In genomic region chr3:52495096-52495495, GRCh38 we compare ENCODE assay signal across 8 cellular contexts. TPM values are rescaled to one million over a fixed set of nuclear protein-coding genes. Genes with fewer than 3 reads are reported as not detected.
DNase-seq lines count a peak whose midpoint lies in the region; ATAC-seq and TF ChIP-seq lines count a peak whose summit lies in the region.

TSS of gene STAB1 (plus strand) at chr3:52495338. CDS start at chr3:52495414, 76 bp downstream.

- peaks cover 6% of the 10 kb centered on the region for H3K4me1 ChIP-seq in neural progenitor cell

- no peak for ATAC-seq in stimulated activated naive CD8-positive, alpha-beta T cell treated with anti-CD3 and anti-CD28 coated beads, Interleukin-15, amount 100 ng/mL, for 72 hours
- ATAC-seq in stimulated activated naive CD8-positive, alpha-beta T cell treated with anti-CD3 and anti-CD28 coated beads, Interleukin-15, Interleukin-2, amounts not matched to agents 100 U/mL and 50 U/mL, for 24 hours: no peak
- ATAC-seq in left cardiac atrium (peak; percentile 50 to 64), HG03460 (IDR thresholded peaks at IDR 0.05; ENCODE audit: unreplicated experiment) (no peak), HG03025 (IDR thresholded peaks at IDR 0.05; ENCODE audit: low FRiP score, unreplicated experiment) (no peak)
- ATAC-seq in activated CD8-positive, alpha-beta T cell treated with anti-CD3 and anti-CD28 coated beads for 36 hours: no peak

- peaks cover 7% of the 10 kb centered on the region for H3F3A ChIP-seq in neural progenitor cell (ENCODE audit: low read depth)

- H3K27ac Mint-ChIP-seq in stimulated activated naive CD8-positive, alpha-beta T cell treated with anti-CD3 and anti-CD28 coated beads, Interleukin-15, amount 100 ng/mL, for 72 hours: peak within 1 kb of the TSS; percentile 20 to 85
- H3K27ac Mint-ChIP-seq in neural progenitor cell: no peak within 1 kb of the TSS
- H3K27ac Mint-ChIP-seq in activated CD8-positive, alpha-beta T cell treated with anti-CD3 and anti-CD28 coated beads for 36 hours: no peak within 1 kb of the TSS

- H3K4me3 Mint-ChIP-seq in stimulated activated naive CD8-positive, alpha-beta T cell treated with anti-CD3 and anti-CD28 coated beads, Interleukin-15, amount 100 ng/mL, for 72 hours: no peak within 1 kb of the TSS
- H3K4me3 Mint-ChIP-seq in neural progenitor cell: peak within 1 kb of the TSS; percentile 11
- H3K4me3 Mint-ChIP-seq in activated CD8-positive, alpha-beta T cell treated with anti-CD3 and anti-CD28 coated beads for 36 hours: no peak within 1 kb of the TSS

- H3K79me2 ChIP-seq in neural progenitor cell (ENCODE audit: low read depth): no peaks in the 10 kb centered on the region

- H3K4me1 Mint-ChIP-seq in stimulated activated naive CD8-positive, alpha-beta T cell treated with anti-CD3 and anti-CD28 coated beads, Interleukin-15, amount 100 ng/mL, for 72 hours: peaks cover 22% of the 10 kb centered on the region
- peaks cover 10% of the 10 kb centered on the region for H3K4me1 Mint-ChIP-seq in neural progenitor cell
- H3K4me1 Mint-ChIP-seq in activated CD8-positive, alpha-beta T cell treated with anti-CD3 and anti-CD28 coated beads for 36 hours (ENCODE audit: low read depth): no peaks in the 10 kb centered on the region

- DNase-seq in stimulated activated naive CD8-positive, alpha-beta T cell treated with anti-CD3 and anti-CD28 coated beads, Interleukin-15, amount 100 ng/mL, for 72 hours: no peak
- DNase-seq in stimulated activated naive CD8-positive, alpha-beta T cell treated with anti-CD3 and anti-CD28 coated beads, Interleukin-15, Interleukin-2, amounts not matched to agents 100 U/mL and 50 U/mL, for 24 hours: no peak
- DNase-seq in left cardiac atrium (peak; percentile 88), neural progenitor cell (ENCODE audit: low spot score) (no peak)
- DNase-seq in stimulated activated CD4-positive, alpha-beta T cell treated with anti-CD3 and anti-CD28 coated beads, Interleukin-1b, Interleukin-23, amount 100 ng/mL, for 48 hours: no peak
- no peak for DNase-seq in activated CD8-positive, alpha-beta T cell treated with anti-CD3 and anti-CD28 coated beads for 36 hours

- H3K4me3 ChIP-seq in neural progenitor cell: no peak within 1 kb of the TSS

- H3K36me3 Mint-ChIP-seq in neural progenitor cell: peaks cover 8% of the 10 kb centered on the region
- H3K36me3 Mint-ChIP-seq in activated CD8-positive, alpha-beta T cell treated with anti-CD3 and anti-CD28 coated beads for 36 hours (ENCODE audit: low read depth): peaks cover 8% of the 10 kb centered on the region

- H3K27ac ChIP-seq in neural progenitor cell: peak within 1 kb of the TSS; percentile 53

- CTCF ChIA-PET in activated CD8-positive, alpha-beta T cell treated with anti-CD3 and anti-CD28 coated beads for 36 hours (lab: Charles Lee): interaction anchor here (1.1 kb wide), 1 partner anchor 25 kb away, joined by 3 read pairs; no protein-coding TSS in a partner anchor

- no peaks in the 10 kb centered on the region for H3K9me3 ChIP-seq in neural progenitor cell (ENCODE audit: low read depth)

- H3K36me3 ChIP-seq in neural progenitor cell: no peaks in the 10 kb centered on the region

- no peak within 1 kb of the TSS for H2AFZ ChIP-seq in neural progenitor cell (replicated peaks)

- H3K9ac ChIP-seq in neural progenitor cell: no peak within 1 kb of the TSS

- no peak for TF ChIP-seq CTCF in neural progenitor cell (IDR thresholded peaks at IDR 0.05)
- TF ChIP-seq CTCF in activated CD8-positive, alpha-beta T cell treated with anti-CD3 and anti-CD28 coated beads for 36 hours (IDR thresholded peaks at IDR 0.05): no peak

- intact Hi-C loops in left cardiac atrium (cut with DNase I): no loop called here
- intact Hi-C loops in activated CD8-positive, alpha-beta T cell treated with anti-CD3 and anti-CD28 coated beads for 36 hours (cut with micrococcal nuclease): no loop called here

- H3K27me3 Mint-ChIP-seq in stimulated activated naive CD8-positive, alpha-beta T cell treated with anti-CD3 and anti-CD28 coated beads, Interleukin-15, amount 100 ng/mL, for 72 hours: peaks cover 16% of the 10 kb centered on the region
- peaks cover 6% of the 10 kb centered on the region for H3K27me3 Mint-ChIP-seq in neural progenitor cell (ENCODE audit: insufficient read depth, low read depth)
- H3K27me3 Mint-ChIP-seq in activated CD8-positive, alpha-beta T cell treated with anti-CD3 and anti-CD28 coated beads for 36 hours: no peaks in the 10 kb centered on the region

- no peak within 1 kb of the TSS for H3K4me2 ChIP-seq in neural progenitor cell

- H3K9me3 Mint-ChIP-seq in stimulated activated naive CD8-positive, alpha-beta T cell treated with anti-CD3 and anti-CD28 coated beads, Interleukin-15, amount 100 ng/mL, for 72 hours: no peaks in the 10 kb centered on the region
- no peaks in the 10 kb centered on the region for H3K9me3 Mint-ChIP-seq in neural progenitor cell
- H3K9me3 Mint-ChIP-seq in activated CD8-positive, alpha-beta T cell treated with anti-CD3 and anti-CD28 coated beads for 36 hours: no peaks in the 10 kb centered on the region

- no peaks in the 10 kb centered on the region for H3K27me3 ChIP-seq in neural progenitor cell

- H4K20me1 ChIP-seq in neural progenitor cell (ENCODE audit: low read depth): peaks cover 17% of the 10 kb centered on the region

- POLR2A ChIA-PET in activated CD8-positive, alpha-beta T cell treated with anti-CD3 and anti-CD28 coated beads for 36 hours (lab: Charles Lee): interaction anchor here (0.7 kb wide), 1 partner anchor 9 kb away, joined by 3 read pairs; no protein-coding TSS in a partner anchor

RNA-seq across cellular contexts. Expression of gene STAB1, which starts in this region (rescaled TPM):
- 100 to 1,000 TPM; 169 to 195 TPM for total RNA-seq in left cardiac atrium
- total RNA-seq in neural progenitor cell (ENCODE audit: low replicate concordance): 0.06 TPM in 1 of 2 replicates, not detected in the other
- total RNA-seq in activated CD8-positive, alpha-beta T cell treated with anti-CD3 and anti-CD28 coated beads for 36 hours: under 1 TPM; 0.09 to 0.20 TPM

Comparison
In these comparisons a context has a peak if more than half of its experiments do, and no peak if none do; other contexts are left out.
1. RNA of gene STAB1 (total RNA-seq): 169 to 195 TPM in left cardiac atrium; 0.09 to 0.20 TPM in activated CD8-positive, alpha-beta T cell treated with anti-CD3 and anti-CD28 coated beads for 36 hours and 0.06 TPM in neural progenitor cell; every median in the first group is over 100 times any median in the second.
2. ATAC-seq: peak in left cardiac atrium (2 of 2); none in stimulated activated naive CD8-positive, alpha-beta T cell treated with anti-CD3 and anti-CD28 coated beads, Interleukin-15, amount 100 ng/mL, for 72 hours (single experiment), stimulated activated naive CD8-positive, alpha-beta T cell treated with anti-CD3 and anti-CD28 coated beads, Interleukin-15, Interleukin-2, amounts not matched to agents 100 U/mL and 50 U/mL, for 24 hours (single experiment), HG03460 (single experiment), HG03025 (single experiment) and activated CD8-positive, alpha-beta T cell treated with anti-CD3 and anti-CD28 coated beads for 36 hours (single experiment).
3. H3K27ac Mint-ChIP-seq: peak in stimulated activated naive CD8-positive, alpha-beta T cell treated with anti-CD3 and anti-CD28 coated beads, Interleukin-15, amount 100 ng/mL, for 72 hours (2 of 2); none in neural progenitor cell (single experiment) and activated CD8-positive, alpha-beta T cell treated with anti-CD3 and anti-CD28 coated beads for 36 hours (single experiment).